ENCODE assay signal across 8 cellular contexts in the genomic region with DNA sequence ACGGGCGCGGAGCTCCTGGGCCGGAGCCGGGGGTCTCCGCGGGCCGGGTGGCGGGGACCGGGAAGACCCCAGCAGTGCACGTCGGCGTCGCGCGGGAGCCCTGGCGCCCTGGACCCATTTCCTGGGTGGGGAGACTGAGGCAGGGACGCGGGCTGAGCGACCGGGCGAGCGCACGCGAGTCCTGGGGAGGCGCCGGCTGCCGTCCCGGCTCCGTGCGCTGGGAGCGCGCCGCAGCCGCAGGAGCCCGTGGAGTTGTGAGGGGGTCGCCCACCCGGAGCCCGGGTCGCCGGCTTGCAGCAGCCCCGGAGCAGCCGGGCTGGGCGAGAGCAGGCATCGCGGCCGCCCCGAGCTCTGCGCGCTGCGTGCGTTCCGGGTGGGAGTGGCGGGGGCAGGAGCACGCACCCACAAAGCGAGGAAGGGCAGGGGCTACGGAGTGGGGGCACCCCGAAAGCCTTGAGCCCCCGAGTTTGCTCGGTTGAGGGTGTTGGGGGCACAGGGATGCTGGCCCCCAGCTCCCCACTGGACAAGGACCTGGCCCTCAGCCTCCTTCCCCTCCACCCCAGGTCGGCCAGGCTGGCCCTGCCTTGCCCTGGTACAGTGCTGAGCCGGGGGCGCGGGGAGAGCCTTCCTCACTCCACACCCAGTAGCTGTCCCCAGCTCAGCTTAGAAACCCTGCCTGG. TPM values are rescaled to one million over a fixed set of nuclear protein-coding genes. Genes with fewer than 3 reads are reported as not detected.
DNase-seq lines count a peak whose midpoint lies in the region; ATAC-seq, FAIRE-seq and TF ChIP-seq lines count a peak whose summit lies in the region.

No MANE protein-coding gene starts in this region.

- H3K4me3 ChIP-seq in BLaER1 (peak overlapping the region; percentile 77), astrocyte (ENCODE audit: insufficient read depth, low read depth, low read length) (peak overlapping the region; percentile 56), thoracic aorta (peak overlapping the region; percentile 73)

- H3K9me3 ChIP-seq in BLaER1 (no peaks in the 10 kb centered on the region), astrocyte (ENCODE audit: insufficient read depth, low read depth, low read length) (no peaks in the 10 kb centered on the region), thoracic aorta (no peaks in the 10 kb centered on the region)

- no peak overlapping the region for H3K27ac Mint-ChIP-seq in astrocyte (ENCODE audit: unreplicated experiment)

- DNase-seq in astrocyte (ENCODE audit: low read depth) (no peak), left kidney (ENCODE audit: low read depth, low spot score) (peak; percentile 30), thoracic aorta (ENCODE audit: low spot score) (no peak), OCI-M1 (lab: John Stamatoyannopoulos, UW) (no peak), LoVo (ENCODE audit: low spot score) (no peak)

- H3K4me1 ChIP-seq in BLaER1 (peaks cover 75% of the 10 kb centered on the region), astrocyte (ENCODE audit: insufficient read depth, low read length) (peaks cover 28% of the 10 kb centered on the region), thoracic aorta (ENCODE audit: control insufficient read depth in 1 of 2, low read depth in 2 of 2) (peaks cover 12 to 37% of the 10 kb centered on the region in 2 donors)

- peaks cover 29% of the 10 kb centered on the region for H3K27me3 Mint-ChIP-seq in astrocyte (ENCODE audit: low read depth, unreplicated experiment)

- no peak for FAIRE-seq in astrocyte (lab: Jason Lieb, UNC)

- H3K36me3 ChIP-seq in BLaER1 (no peaks in the 10 kb centered on the region), astrocyte (ENCODE audit: insufficient read depth, low read length) (no peaks in the 10 kb centered on the region), thoracic aorta (no peaks in the 10 kb centered on the region)

- peaks cover 48% of the 10 kb centered on the region for H3K27me3 ChIP-seq in BLaER1
- no peaks in the 10 kb centered on the region for H3K27me3 ChIP-seq in astrocyte (ENCODE audit: insufficient read depth, low read length)
- H3K27me3 ChIP-seq in thoracic aorta (replicated peaks; ENCODE audit: insufficient read depth) = peaks cover 6% of the 10 kb centered on the region

- no peak for TF ChIP-seq CTCF in astrocyte (IDR thresholded peaks at IDR 0.05; ENCODE audit: insufficient read depth, low read depth, low read length)
- TF ChIP-seq CTCF in thoracic aorta (IDR thresholded peaks at IDR 0.05) = no peak

- no peaks in the 10 kb centered on the region for H3K36me3 Mint-ChIP-seq in astrocyte (ENCODE audit: low read depth, unreplicated experiment)

- peak; percentile 26 for ATAC-seq in HG02798 (IDR thresholded peaks at IDR 0.05; ENCODE audit: poor library complexity, unreplicated experiment)
- ATAC-seq in thoracic aorta (ENCODE audit: insufficient number of reproducible peaks, low FRiP score, low read depth) = no peak
- no peak for ATAC-seq in GM21825 (IDR thresholded peaks at IDR 0.05; ENCODE audit: unreplicated experiment)

- peak overlapping the region; percentile 76 for H3K4me3 Mint-ChIP-seq in astrocyte (ENCODE audit: unreplicated experiment)

- peak overlapping the region; percentile 96 for H3K4me2 ChIP-seq in BLaER1
- peak overlapping the region; percentile 94 for H3K4me2 ChIP-seq in astrocyte (ENCODE audit: low read length)

- H3K4me1 Mint-ChIP-seq in astrocyte (ENCODE audit: low read depth, unreplicated experiment) = no peaks in the 10 kb centered on the region

- H3K9me3 Mint-ChIP-seq in astrocyte (ENCODE audit: unreplicated experiment) = no peaks in the 10 kb centered on the region

- peak overlapping the region; percentile 69 for H2AFZ ChIP-seq in astrocyte (ENCODE audit: low read depth, low read length)

- peak overlapping the region; percentile 78 for H3K9ac ChIP-seq in BLaER1
- peak overlapping the region; percentile 73 for H3K9ac ChIP-seq in astrocyte (ENCODE audit: low read length)

- H4K20me1 ChIP-seq in BLaER1 = peaks cover 48% of the 10 kb centered on the region
- peaks cover 22% of the 10 kb centered on the region for H4K20me1 ChIP-seq in astrocyte (ENCODE audit: insufficient read depth, low read length)

- H3K27ac ChIP-seq in BLaER1 (peak overlapping the region; percentile 76), astrocyte (ENCODE audit: low read depth, low read length) (no peak overlapping the region), thoracic aorta (no peak overlapping the region)

- H3K79me2 ChIP-seq in astrocyte (ENCODE audit: insufficient read depth, low read length) = no peaks in the 10 kb centered on the region

RNA-seq across cellular contexts. Expression of a gene that starts 0.6 kb away (rescaled TPM):
- total RNA-seq in astrocyte (5.6 and 8.4 TPM in 2 replicates), thoracic aorta (10 to 100 TPM in 1 of 2 donors, 1 to 10 TPM in 1; 4.6 to 12.1 TPM)
